Comparison of ENCODE assay signal across 9 cellular contexts in the genomic region with DNA sequence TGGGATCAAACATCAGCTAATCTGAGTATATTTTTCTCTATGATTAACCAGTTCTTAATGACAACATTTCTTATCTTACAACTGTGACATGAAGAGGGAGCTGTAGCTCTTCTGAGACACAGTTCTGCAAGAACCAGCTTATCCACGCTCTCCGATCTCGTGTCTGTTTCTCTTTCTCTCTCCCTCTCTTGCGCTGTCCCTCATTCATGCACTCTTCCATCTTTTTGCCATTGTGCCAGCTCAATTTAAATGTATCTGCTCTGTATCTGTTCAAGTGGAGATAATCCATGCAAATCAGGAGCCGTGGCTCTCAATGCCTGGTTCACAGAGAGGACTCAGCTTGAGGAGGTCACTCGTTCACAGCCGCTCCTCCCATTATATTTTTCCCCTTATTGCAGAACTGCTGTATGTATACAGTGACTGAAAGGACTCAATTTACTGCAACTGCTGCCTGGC.
DNase-seq lines count a peak whose midpoint lies in the region; ATAC-seq and TF ChIP-seq lines count a peak whose summit lies in the region.
"Had no signal": no experiment of that assay in that cellular context is flagged by ENCODE, and none has a peak within 500 bp of the region (broad histone marks: within the 10 kb centered on the region; RNA-seq: fewer than 3 reads in every experiment).

No MANE protein-coding gene starts in this region.

- H3K4me1 ChIP-seq in BE2C, result no peaks in the 10 kb centered on the region
- peaks cover 33% of the 10 kb centered on the region for H3K4me1 ChIP-seq in iPS-15b (ENCODE audit: control insufficient read depth, insufficient read depth, low read length)
- no peaks in the 10 kb centered on the region for H3K4me1 ChIP-seq in skeletal muscle satellite cell (ENCODE audit: control insufficient read depth, insufficient read depth, low read length)

- no peak for ATAC-seq in HG03045 (IDR thresholded peaks at IDR 0.05; ENCODE audit: unreplicated experiment)

- H3K4me3 ChIP-seq in BE2C (ENCODE audit: low read depth, low read length), result peak overlapping the region; percentile 55
- H3K4me3 ChIP-seq in H7 (ENCODE audit: insufficient read depth, low read depth, low read length), result peak overlapping the region; percentile 25
- H3K4me3 ChIP-seq in astrocyte of the spinal cord (ENCODE audit: low read depth, low read length), result peak overlapping the region; percentile 48
- H3K4me3 ChIP-seq in iPS-15b (ENCODE audit: low read depth, low read length), result peak overlapping the region; percentile 40
- H3K4me3 ChIP-seq in skeletal muscle satellite cell (ENCODE audit: low read length), result peak overlapping the region; percentile 57

- H3K9ac ChIP-seq in iPS-15b (ENCODE audit: low read depth, low read length), result no peak overlapping the region
- H3K9ac ChIP-seq in skeletal muscle satellite cell (ENCODE audit: low read depth, low read length), result no peak overlapping the region

- in situ Hi-C loops in astrocyte of the spinal cord (cut with HindIII; ENCODE audit: low sequenced_read_pairs), result no loop called here

- H3K36me3 ChIP-seq in BE2C, result no peaks in the 10 kb centered on the region
- no peaks in the 10 kb centered on the region for H3K36me3 ChIP-seq in H7 (replicated peaks; ENCODE audit: control insufficient read depth, insufficient read depth, low read length)
- no peaks in the 10 kb centered on the region for H3K36me3 ChIP-seq in iPS-15b (ENCODE audit: control insufficient read depth, insufficient read depth, low read length)
- H3K36me3 ChIP-seq in skeletal muscle satellite cell (ENCODE audit: insufficient read depth, low read length), result no peaks in the 10 kb centered on the region

- peak overlapping the region; percentile 75 for H3K4me2 ChIP-seq in skeletal muscle satellite cell (ENCODE audit: low read length)

- H3K27me3 ChIP-seq in BE2C (no peaks in the 10 kb centered on the region), H7 (ENCODE audit: control insufficient read depth, insufficient read depth, low read length) (no peaks in the 10 kb centered on the region), iPS-15b (ENCODE audit: control insufficient read depth, insufficient read depth, low read length) (peaks cover 3% of the 10 kb centered on the region), skeletal muscle satellite cell (ENCODE audit: control insufficient read depth, insufficient read depth, low read length) (no peaks in the 10 kb centered on the region)

- peak; percentile 47 for DNase-seq in BE2C
- peak; percentile 29 for DNase-seq in H7
- peak; percentile 43 for DNase-seq in NCI-H2081 treated with DMSO at 0.1 percent for 48 hours (lab: John Stamatoyannopoulos, UW)
- peak; percentile 63 for DNase-seq in astrocyte of the spinal cord (ENCODE audit: low read depth, low spot score)
- no peak for DNase-seq in stimulated activated CD4-positive, alpha-beta T cell treated with anti-CD3 and anti-CD28 coated beads, Interleukin-1b, Interleukin-23, amount 100 ng/mL, for 48 hours
- DNase-seq: naive B cell had no signal

- H3K9me3 ChIP-seq in BE2C (no peaks in the 10 kb centered on the region), iPS-15b (ENCODE audit: control insufficient read depth, insufficient read depth, low read length) (no peaks in the 10 kb centered on the region), skeletal muscle satellite cell (replicated peaks; ENCODE audit: low read length) (no peaks in the 10 kb centered on the region)

- TF ChIP-seq CTCF in BE2C (IDR thresholded peaks at IDR 0.05; ENCODE audit: low read depth, low read length), result peak; percentile 54
- TF ChIP-seq CTCF in astrocyte of the spinal cord (IDR thresholded peaks at IDR 0.05; ENCODE audit: low read depth, low read length), result peak; percentile 31
